In the genomic region with DNA sequence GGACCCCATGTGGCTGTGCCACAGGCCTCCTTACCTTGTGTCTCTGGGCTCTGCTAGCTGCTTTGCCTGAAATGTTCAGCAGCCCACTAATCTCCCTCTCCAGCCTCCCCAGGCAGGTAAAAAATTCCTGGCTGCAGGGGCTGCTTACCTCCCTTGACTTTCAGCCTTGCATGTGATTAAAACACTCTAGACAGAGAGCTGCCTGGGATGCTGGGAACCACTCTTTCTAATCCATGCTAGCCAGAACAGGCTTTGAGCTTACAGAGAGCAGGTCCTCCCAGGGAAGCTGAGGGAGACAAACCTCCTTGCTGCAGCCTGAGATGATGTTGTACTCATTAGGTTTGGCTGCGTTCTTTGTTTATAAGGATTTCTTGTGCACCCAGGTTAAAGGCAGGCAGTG, we compare ENCODE assay signal across 1 cellular context.
TF ChIP-seq lines count a peak whose summit lies in the region.

No MANE protein-coding gene starts in this region.

TF ChIP-seq in H1, 55 proteins besides CTCF, POLR2A, EP300 and RAD21 (continued from another document):
- TF ChIP-seq, protein P1, sequence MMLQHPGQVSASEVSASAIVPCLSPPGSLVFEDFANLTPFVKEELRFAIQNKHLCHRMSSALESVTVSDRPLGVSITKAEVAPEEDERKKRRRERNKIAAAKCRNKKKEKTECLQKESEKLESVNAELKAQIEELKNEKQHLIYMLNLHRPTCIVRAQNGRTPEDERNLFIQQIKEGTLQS (IDR thresholded peaks at IDR 0.05; ENCODE audit: insufficient read depth, low read depth, low read length): no peak
- no peak for TF ChIP-seq SIRT6 (IDR thresholded peaks at IDR 0.05; ENCODE audit: low read length)
- TF ChIP-seq RBBP5 (IDR thresholded peaks at IDR 0.05; ENCODE audit: borderline replicate concordance, low read depth, low read length): no peak
